Comparison of ENCODE assay signal across 1 cellular context in the genomic region with DNA sequence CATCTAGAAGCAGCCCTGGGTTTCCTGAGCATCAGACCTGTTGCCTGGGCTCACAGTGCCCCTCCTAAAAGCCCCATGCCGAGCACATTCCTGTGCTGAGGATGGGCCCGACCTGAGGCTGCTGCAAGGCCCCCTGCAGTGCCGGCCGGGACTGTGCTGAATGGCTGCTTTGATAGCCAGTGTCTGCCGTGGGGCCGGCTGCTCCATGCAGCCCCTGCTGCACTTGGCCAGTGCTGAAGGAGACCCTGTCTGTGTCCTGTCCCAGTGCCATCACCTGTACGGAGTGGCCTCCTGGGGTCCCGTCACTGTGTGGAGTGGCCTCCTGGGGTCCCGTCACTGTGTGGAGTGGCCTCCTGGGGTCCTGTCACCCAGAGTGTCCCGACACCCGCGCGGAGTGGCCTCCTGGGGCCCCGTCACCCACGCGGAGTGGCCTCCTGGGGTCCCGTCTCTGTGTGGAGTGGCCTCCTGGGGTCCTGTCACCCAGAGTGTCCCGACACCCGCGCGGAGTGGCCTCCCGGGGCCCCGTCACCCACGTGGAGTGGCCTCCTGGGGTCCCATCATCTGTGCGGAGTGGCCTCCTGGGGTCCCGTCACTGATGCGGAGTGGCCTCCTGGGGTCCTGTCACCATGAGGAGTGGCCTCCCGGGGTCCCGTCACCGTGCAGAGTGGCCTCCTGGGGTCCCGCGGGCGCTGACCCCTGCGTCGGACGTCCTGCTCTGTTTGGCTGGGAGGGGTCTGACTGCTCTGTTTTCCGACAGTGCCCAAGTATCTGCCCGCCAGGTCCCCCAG.
TF ChIP-seq lines count a peak whose summit lies in the region.

No MANE protein-coding gene starts in this region.

TF ChIP-seq in HEK293, 187 proteins besides CTCF, POLR2A, EP300 and RAD21 (continued from another document):
- TF ChIP-seq PRDM10 (tag by site-specific recombination; IDR thresholded peaks at IDR 0.05) (no peak), GLIS2 (tag by site-specific recombination; IDR thresholded peaks at IDR 0.05) (peak; percentile 39; the same call in 1 of the 2 replicates), ZNF530 (tag by site-specific recombination; IDR thresholded peaks at IDR 0.05; ENCODE audit: low read depth) (no peak), SP2 (tag by site-specific recombination; IDR thresholded peaks at IDR 0.05) (no peak), ZNF19 (tag by site-specific recombination; IDR thresholded peaks at IDR 0.05; ENCODE audit: low read depth) (no peak), ZIC2 (tag by site-specific recombination; IDR thresholded peaks at IDR 0.05) (peak; percentile 72), ZSCAN18 (tag by site-specific recombination; IDR thresholded peaks at IDR 0.05) (no peak), ZNF211 (tag by site-specific recombination; IDR thresholded peaks at IDR 0.05; ENCODE audit: low read depth) (no peak), ZNF133 (tag by site-specific recombination; IDR thresholded peaks at IDR 0.05) (no peak), ZNF621 (tag by site-specific recombination; IDR thresholded peaks at IDR 0.05) (no peak), ZNF501 (tag by site-specific recombination; IDR thresholded peaks at IDR 0.05) (no peak), KLF10 (tag by site-specific recombination; IDR thresholded peaks at IDR 0.05) (no peak), ZNF837 (tag by site-specific recombination; IDR thresholded peaks at IDR 0.05) (no peak), ZNF341 (tag by site-specific recombination; IDR thresholded peaks at IDR 0.05; ENCODE audit: low read depth) (0 out of 2 replicates have a peak, but pooled peaks have one; percentile 10), MEIS1 (CRISPR knock-in tag; IDR thresholded peaks at IDR 0.05; ENCODE audit: borderline replicate concordance) (no peak), ZNF404 (tag by site-specific recombination; IDR thresholded peaks at IDR 0.05) (no peak), ZBTB48 (tag by site-specific recombination; IDR thresholded peaks at IDR 0.05) (no peak), SCRT2 (tag by site-specific recombination; IDR thresholded peaks at IDR 0.05) (peak; percentile 84), GLIS1 (tag by site-specific recombination; IDR thresholded peaks at IDR 0.05) (peak; percentile 97), GLI4 (tag by site-specific recombination; IDR thresholded peaks at IDR 0.05) (no peak), ZNF112 (tag by site-specific recombination; IDR thresholded peaks at IDR 0.05) (no peak), ZNF184 (tag by site-specific recombination; IDR thresholded peaks at IDR 0.05) (no peak), REPIN1 (tag by site-specific recombination; IDR thresholded peaks at IDR 0.05; ENCODE audit: low read depth) (no peak), ZNF354C (tag by site-specific recombination; IDR thresholded peaks at IDR 0.05; ENCODE audit: borderline replicate concordance, low read depth) (no peak), ZNF433 (tag by site-specific recombination; IDR thresholded peaks at IDR 0.05; ENCODE audit: low read depth) (no peak), ZNF677 (tag by site-specific recombination; IDR thresholded peaks at IDR 0.05) (no peak), ZNF350 (tag by site-specific recombination; IDR thresholded peaks at IDR 0.05) (no peak), SCRT1 (tag by site-specific recombination; IDR thresholded peaks at IDR 0.05; ENCODE audit: borderline replicate concordance) (no peak), ZNF561 (tag by site-specific recombination; IDR thresholded peaks at IDR 0.05; ENCODE audit: borderline replicate concordance) (no peak), ZNF664 (tag by site-specific recombination; IDR thresholded peaks at IDR 0.05) (no peak), BCL11A (tag by site-specific recombination; IDR thresholded peaks at IDR 0.05; ENCODE audit: low read depth) (no peak), FEZF1 (tag by site-specific recombination; IDR thresholded peaks at IDR 0.05) (no peak)
